Comparison of ENCODE assay signal across 8 cellular contexts in the genomic region with DNA sequence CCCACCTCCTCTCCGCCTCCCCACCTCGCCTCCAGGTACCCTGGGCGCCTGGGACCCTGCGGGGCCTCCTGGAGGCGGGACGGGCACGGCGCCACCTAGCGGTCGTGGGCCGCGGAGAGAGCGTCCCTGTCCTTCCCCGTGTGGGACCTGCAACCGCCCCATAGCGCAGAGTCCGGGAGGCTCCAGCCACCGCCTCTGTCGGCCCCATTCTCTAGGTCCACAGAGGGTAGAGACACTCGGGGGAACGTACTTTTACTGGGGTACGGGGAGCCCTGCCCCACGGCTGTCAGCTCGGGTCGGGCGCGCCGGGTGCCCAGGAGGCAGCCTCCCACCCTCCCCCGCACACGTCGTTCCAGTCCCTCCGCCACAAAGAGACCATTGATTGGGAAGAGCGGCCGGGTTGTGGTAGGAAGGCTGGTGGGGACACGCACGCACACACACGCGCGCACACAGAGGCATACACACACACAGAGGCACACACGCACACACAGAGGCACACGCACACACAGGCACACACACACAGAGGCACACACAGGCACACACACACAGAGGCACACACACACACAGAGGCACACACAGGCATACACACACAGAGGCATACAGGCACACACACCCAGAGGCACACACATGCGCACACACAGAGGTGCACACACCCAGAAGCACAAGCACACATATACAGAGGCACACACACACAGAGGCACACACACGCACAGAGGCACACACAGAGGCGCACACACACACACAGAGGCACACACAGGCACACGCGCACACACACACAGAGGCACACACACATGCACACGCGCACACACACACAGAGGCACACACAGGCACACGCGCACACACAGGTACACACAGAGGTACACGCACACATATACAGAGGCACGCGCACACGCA.
DNase-seq lines count a peak whose midpoint lies in the region; ATAC-seq and TF ChIP-seq lines count a peak whose summit lies in the region.

No MANE protein-coding gene starts in this region.

- TF ChIP-seq CTCF in C4-2B (conservative IDR thresholded peaks at IDR 0.05): peak; percentile 90

- H3K27ac ChIP-seq in C4-2B (no peak overlapping the region), caudate nucleus (ENCODE audit: low read depth, low read length) (peak overlapping the region; percentile 79)

- peak; percentile 61 for ATAC-seq in HG03108 (IDR thresholded peaks at IDR 0.05; ENCODE audit: unreplicated experiment)

- peak; percentile 69 for DNase-seq in activated CD4-positive, CD25-positive, alpha-beta regulatory T cell treated with anti-CD3 and anti-CD28 coated beads, Interleukin-2, amount 50 U/mL, for 72 hours
- DNase-seq in caudate nucleus (lab: John Stamatoyannopoulos, UW) (peak in 47 of 61 donors; percentile 13 to 83 (median 51)), left kidney (ENCODE audit: low read depth, low spot score) (peak; percentile 71), HCEC 1CT (no peak), NCI-H146 treated with DMSO at 0.1 percent for 48 hours (lab: John Stamatoyannopoulos, UW; ENCODE audit: unreplicated experiment) (no peak)
- peak in 2 of 3 donors; percentile 46 to 52 for DNase-seq in stimulated activated CD4-positive, alpha-beta T cell treated with anti-CD3 and anti-CD28 coated beads, TNF-alpha, amount 100 ng/mL, for 48 hours (ENCODE audit: low read depth in 3 of 3)

Comparison
In these comparisons a context has a peak if more than half of its experiments do, and no peak if none do; other contexts are left out.
1. DNase-seq: peak in activated CD4-positive, CD25-positive, alpha-beta regulatory T cell treated with anti-CD3 and anti-CD28 coated beads, Interleukin-2, amount 50 U/mL, for 72 hours (single experiment), caudate nucleus (47 of 61), left kidney (single experiment) and stimulated activated CD4-positive, alpha-beta T cell treated with anti-CD3 and anti-CD28 coated beads, TNF-alpha, amount 100 ng/mL, for 48 hours (2 of 3); none in HCEC 1CT (single experiment) and NCI-H146 treated with DMSO at 0.1 percent for 48 hours (single experiment).